ENCODE assay signal across 10 cellular contexts in the genomic region with DNA sequence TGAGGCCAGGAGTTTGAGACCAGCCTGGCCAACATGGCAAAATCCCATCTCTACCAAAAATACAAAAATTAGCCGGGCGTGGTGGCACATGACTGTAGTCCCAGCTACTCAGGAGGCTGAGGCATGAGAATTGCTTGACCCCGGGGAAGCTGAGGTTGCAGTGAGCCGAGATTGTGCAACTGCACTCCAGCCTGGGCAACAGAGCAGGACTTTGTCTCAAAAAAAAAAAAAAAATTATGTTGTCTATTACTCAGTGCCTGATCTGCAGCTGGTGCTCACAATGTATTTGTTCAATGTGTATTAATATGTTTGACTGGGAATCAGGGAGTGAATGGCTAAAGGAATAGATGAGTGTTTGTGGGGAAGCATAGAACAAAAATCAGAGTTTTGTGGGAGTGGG. TPM values are rescaled to one million over a fixed set of nuclear protein-coding genes. Genes with fewer than 3 reads are reported as not detected.
"Had no signal": no experiment of that assay in that cellular context is flagged by ENCODE, and none has a peak within 500 bp of the region (broad histone marks: within the 10 kb centered on the region; RNA-seq: fewer than 3 reads in every experiment).

No MANE protein-coding gene starts in this region.

RNA-seq across cellular contexts. Expression of gene PKD2L1, which starts 37.8 kb away (rescaled TPM):
- total RNA-seq: activated CD8-positive, alpha-beta memory T cell treated with anti-CD3 and anti-CD28 coated beads for 36 hours; astrocyte; bronchial epithelial cell; cerebellum; dermis blood vessel endothelial cell; endothelial cell of umbilical vein; esophagus squamous epithelium; gastrocnemius medialis; kidney epithelial cell had no signal
- polyA plus RNA-seq: endothelial cell of umbilical vein, neural cell had no signal
